ENCODE assay signal across 9 cellular contexts in genomic region chr18:7038330-7038846, GRCh38.
DNase-seq lines count a peak whose midpoint lies in the region; ATAC-seq and TF ChIP-seq lines count a peak whose summit lies in the region.
"Had no signal": no experiment of that assay in that cellular context is flagged by ENCODE, and none has a peak within 500 bp of the region (broad histone marks: within the 10 kb centered on the region; RNA-seq: fewer than 3 reads in every experiment).

No MANE protein-coding gene starts in this region.

- H3K4me1 Mint-ChIP-seq in immature natural killer cell: no peaks in the 10 kb centered on the region
- H3K4me1 Mint-ChIP-seq: naive B cell had no signal

- DNase-seq in NB4 (ENCODE audit: low read depth) (peak; percentile 65), amniotic epithelial cell (ENCODE audit: low read depth) (peak; percentile 100), hepatic stellate cell (ENCODE audit: low spot score) (peak; percentile 83), spleen (no peak), immature natural killer cell (no peak)
- DNase-seq: naive B cell had no signal

- no peak overlapping the region for H3K27ac ChIP-seq in DOHH2 (ENCODE audit: low read depth, low read length)
- H3K27ac ChIP-seq in spleen: peak overlapping the region in 5 of 8 donors; percentile 29 to 57 (median 51)

- 41 to 47% (median 46%) methylated on average over 19 to 20 of the region's 20 CpGs for WGBS in spleen, 5 donors

- intact Hi-C loops in spleen (cut with DNase I; ENCODE audit: low total_unique reads): no loop called here

- TF ChIP-seq POLR2A in NB4 (IDR thresholded peaks at IDR 0.05; ENCODE audit: extremely low read depth, insufficient read length): no peak
- no peak for TF ChIP-seq POLR2A in spleen (IDR thresholded peaks at IDR 0.05)

- no peak overlapping the region for H3K4me3 Mint-ChIP-seq in immature natural killer cell
- H3K4me3 Mint-ChIP-seq: naive B cell had no signal

- H3K4me2 ChIP-seq in DOHH2 (ENCODE audit: low read length): no peak overlapping the region

- H3K4me1 ChIP-seq in DOHH2 (ENCODE audit: control insufficient read depth, low read length) (no peaks in the 10 kb centered on the region), spleen (peaks cover 0 to 7% (median 0%) of the 10 kb centered on the region in 6 donors)

- no peaks in the 10 kb centered on the region for H3K36me3 ChIP-seq in DOHH2 (ENCODE audit: control insufficient read depth, low read length)
- no peaks in the 10 kb centered on the region for H3K36me3 ChIP-seq in spleen

- H3K36me3 Mint-ChIP-seq in immature natural killer cell: no peaks in the 10 kb centered on the region
- H3K36me3 Mint-ChIP-seq: naive B cell had no signal

- no peaks in the 10 kb centered on the region for H4K20me1 ChIP-seq in DOHH2 (ENCODE audit: control insufficient read depth, insufficient read depth, low read depth, low read length)

- no peaks in the 10 kb centered on the region for H3K27me3 ChIP-seq in DOHH2 (ENCODE audit: control insufficient read depth, low read length)
- H3K27me3 ChIP-seq in spleen (replicated peaks in 1 of 7): no peaks in the 10 kb centered on the region

- H3K4me3 ChIP-seq in DOHH2 (ENCODE audit: low read length): no peak overlapping the region
- H3K4me3 ChIP-seq in NB4 (ENCODE audit: low read depth, low read length): no peak overlapping the region
- H3K4me3 ChIP-seq in spleen: peak overlapping the region in 1 of 8 donors; percentile 21

- H3K27me3 Mint-ChIP-seq in immature natural killer cell (ENCODE audit: low read depth in 3 of 3): peaks cover 0 to 2% (median 1%) of the 10 kb centered on the region in 3 donors

- H3K27ac Mint-ChIP-seq in immature natural killer cell: no peak overlapping the region

- no peaks in the 10 kb centered on the region for H3K79me2 ChIP-seq in DOHH2 (ENCODE audit: control insufficient read depth, low read length)

- peak; percentile 45 for TF ChIP-seq CTCF in DOHH2 (IDR thresholded peaks at IDR 0.05; ENCODE audit: low read depth, low read length, poor library complexity, severe bottlenecking)
- peak; percentile 34 for TF ChIP-seq CTCF in NB4 (IDR thresholded peaks at IDR 0.05; ENCODE audit: low read depth, low read length)
- TF ChIP-seq CTCF in spleen (IDR thresholded peaks at IDR 0.05 in 8 of 11, conservative IDR thresholded peaks at IDR 0.05 in 3 of 11): peak in 8 of 11 experiments; percentile 45 to 71 (median 58)

- no peaks in the 10 kb centered on the region for H3K9me3 ChIP-seq in DOHH2 (ENCODE audit: control insufficient read depth, insufficient read depth, low read length)
- no peaks in the 10 kb centered on the region for H3K9me3 ChIP-seq in spleen

- H3K9me3 Mint-ChIP-seq in immature natural killer cell: peaks cover 0 to 8% (median 3%) of the 10 kb centered on the region in 6 donors

- no peaks in the 10 kb centered on the region for H3F3A ChIP-seq in DOHH2 (ENCODE audit: control insufficient read depth, insufficient read depth)

- ATAC-seq in HG03045 (IDR thresholded peaks at IDR 0.05; ENCODE audit: unreplicated experiment) (no peak), GM19463 (IDR thresholded peaks at IDR 0.05; ENCODE audit: unreplicated experiment) (no peak)

- H3K9me2 ChIP-seq in DOHH2 (replicated peaks; ENCODE audit: control insufficient read depth, low read length): no peaks in the 10 kb centered on the region

Comparison
In these comparisons a context has a peak if more than half of its experiments do, and no peak if none do; other contexts are left out.
1. DNase-seq: peak in NB4 (single experiment), amniotic epithelial cell (single experiment) and hepatic stellate cell (single experiment); none in spleen (single experiment) and immature natural killer cell (0 of 3).
2. Peak in every context shown above with its lines, with median percentiles within 50 percentile points of each other: CTCF ChIP-seq.